8 cellular contexts compared by ENCODE assay signal in genomic region chr20:43658068-43658722, GRCh38. TPM values are rescaled to one million over a fixed set of nuclear protein-coding genes. Genes with fewer than 3 reads are reported as not detected.
DNase-seq lines count a peak whose midpoint lies in the region; ATAC-seq, FAIRE-seq and TF ChIP-seq lines count a peak whose summit lies in the region.

No MANE protein-coding gene starts in this region.

- H3K36me3 Mint-ChIP-seq in naive thymus-derived CD4-positive, alpha-beta T cell, result no peaks in the 10 kb centered on the region

- H3K27me3 ChIP-seq in BJ (ENCODE audit: control insufficient read depth, insufficient read depth, low read length) (no peaks in the 10 kb centered on the region), Peyer's patch (no peaks in the 10 kb centered on the region)
- no peaks in the 10 kb centered on the region for H3K27me3 ChIP-seq in naive thymus-derived CD4-positive, alpha-beta T cell (ENCODE audit: control insufficient read depth in 2 of 2, insufficient read depth in 2 of 2, low read length in 2 of 2)

- peaks cover 0 to 12% (median 0%) of the 10 kb centered on the region in 4 donors for H3K4me1 ChIP-seq in Peyer's patch
- H3K4me1 ChIP-seq in naive thymus-derived CD4-positive, alpha-beta T cell (ENCODE audit: control insufficient read depth in 2 of 2, insufficient read depth in 2 of 2, low read length in 2 of 2), result peaks cover 4 to 5% of the 10 kb centered on the region in 2 donors

- H3K27me3 Mint-ChIP-seq in naive thymus-derived CD4-positive, alpha-beta T cell, result no peaks in the 10 kb centered on the region

- DNase-seq in BJ (ENCODE audit: low read depth) (no peak), Peyer's patch (peak in 1 of 3 donors; percentile 49), cerebellar cortex (ENCODE audit: low spot score) (peak; percentile 24), urothelium cell line (ENCODE audit: low spot score) (peak; percentile 65), SK-N-DZ (ENCODE audit: low spot score) (no peak)
- peak in 2 of 9 donors; percentile 14 to 35 for DNase-seq in naive thymus-derived CD4-positive, alpha-beta T cell

- peak overlapping the region; percentile 78 to 96 (median 88) for H3K27ac ChIP-seq in Peyer's patch
- H3K27ac ChIP-seq in naive thymus-derived CD4-positive, alpha-beta T cell (ENCODE audit: low read depth, low read length), result peak overlapping the region; percentile 97

- no peak for TF ChIP-seq CTCF in BJ (IDR thresholded peaks at IDR 0.05; ENCODE audit: insufficient read depth, low read depth, low read length)
- peak in 4 of 6 experiments; percentile 6 to 41 (median 15) for TF ChIP-seq CTCF in Peyer's patch (IDR thresholded peaks at IDR 0.05)

- POLR2A ChIA-PET in BJ (lab: Charles Lee), result no interaction called here
- POLR2A ChIA-PET in naive thymus-derived CD4-positive, alpha-beta T cell (lab: Charles Lee), result interaction anchor here (0.6 kb wide), 1 partner anchor 1181 kb away, joined by 3 read pairs; no protein-coding TSS in a partner anchor

- H3K4me3 Mint-ChIP-seq in naive thymus-derived CD4-positive, alpha-beta T cell, result peak overlapping the region; percentile 81 to 95 (median 94)

- no peak for FAIRE-seq in urothelium cell line (lab: Jason Lieb, UNC)

- CTCF ChIA-PET in BJ (lab: Yijun Ruan, JAX), result no interaction called here
- CTCF ChIA-PET in naive thymus-derived CD4-positive, alpha-beta T cell (lab: Charles Lee), result interaction anchor here (0.7 kb wide), 1 partner anchor 68 kb away, joined by 4 read pairs; the partner anchor contains the start of gene IFT52

- peaks cover 0 to 17% (median 11%) of the 10 kb centered on the region in 7 donors for H3K4me1 Mint-ChIP-seq in naive thymus-derived CD4-positive, alpha-beta T cell

- intact Hi-C loops in naive thymus-derived CD4-positive, alpha-beta T cell (cut with micrococcal nuclease), result no loop called here

- peak overlapping the region; percentile 71 for H3K4me3 ChIP-seq in BJ (ENCODE audit: low read depth, low read length)
- H3K4me3 ChIP-seq in Peyer's patch, result peak overlapping the region; percentile 55 to 74 (median 63)
- peak overlapping the region; percentile 93 for H3K4me3 ChIP-seq in naive thymus-derived CD4-positive, alpha-beta T cell (ENCODE audit: low read length)

- H3K9me3 Mint-ChIP-seq in naive thymus-derived CD4-positive, alpha-beta T cell, result no peaks in the 10 kb centered on the region

- peak; percentile 13 for ATAC-seq in GM21737 (IDR thresholded peaks at IDR 0.05; ENCODE audit: unreplicated experiment)
- peak; percentile 1 for ATAC-seq in naive thymus-derived CD4-positive, alpha-beta T cell
- ATAC-seq in HG02870 (IDR thresholded peaks at IDR 0.05; ENCODE audit: unreplicated experiment), result no peak

- peak overlapping the region; percentile 88 to 98 (median 94) for H3K27ac Mint-ChIP-seq in naive thymus-derived CD4-positive, alpha-beta T cell

- no peak for TF ChIP-seq POLR2A in Peyer's patch (IDR thresholded peaks at IDR 0.05)

- no peaks in the 10 kb centered on the region for H3K9me3 ChIP-seq in Peyer's patch
- H3K9me3 ChIP-seq in naive thymus-derived CD4-positive, alpha-beta T cell (ENCODE audit: control insufficient read depth in 2 of 3, low read length in 3 of 3), result no peaks in the 10 kb centered on the region

- no peaks in the 10 kb centered on the region for H3K36me3 ChIP-seq in BJ (ENCODE audit: control insufficient read depth, insufficient read depth, low read length)
- H3K36me3 ChIP-seq in Peyer's patch, result no peaks in the 10 kb centered on the region
- no peaks in the 10 kb centered on the region for H3K36me3 ChIP-seq in naive thymus-derived CD4-positive, alpha-beta T cell (ENCODE audit: control insufficient read depth in 2 of 3, insufficient read depth in 3 of 3, low read length in 3 of 3)

RNA-seq across cellular contexts. Expression of gene MYBL2, which starts 8.7 kb away (rescaled TPM):
- polyA plus RNA-seq in BJ (2011; rRNA removed), result 6.4 and 9.8 TPM in 2 replicates
- polyA minus RNA-seq in BJ (2011; rRNA and poly(A)+ RNA removed), result 13.2 and 13.4 TPM in 2 replicates
- total RNA-seq in Peyer's patch, result 10 to 100 TPM in 1 of 4 donors, 1 to 10 TPM in 3; 1.5 to 27.2 (median 2.6) TPM
- 10 to 100 TPM in 1 of 5 experiments, 1 to 10 TPM in 1, under 1 TPM in 1, not detected in 2; 0.58 to 69.7 (median 2.7) TPM for total RNA-seq in naive thymus-derived CD4-positive, alpha-beta T cell
- not detected for polyA plus RNA-seq in naive thymus-derived CD4-positive, alpha-beta T cell
- polyA plus RNA-seq in SK-N-DZ (2014; cell fraction: cytosol; rRNA removed), result 87.6 and 99.1 TPM in 2 replicates
- 65.7 and 84.3 TPM in 2 replicates for polyA plus RNA-seq in SK-N-DZ (2014; cell fraction: nucleus; rRNA removed)

Comparison
In these comparisons a context has a peak if more than half of its experiments do, and no peak if none do; other contexts are left out.
1. DNase-seq: peak in cerebellar cortex (single experiment) and urothelium cell line (single experiment); none in BJ (single experiment) and SK-N-DZ (single experiment).
2. Peak in every context shown above with its lines, with median percentiles within 50 percentile points of each other: H3K4me3 ChIP-seq.